In genomic region chr2:70685771-70686171, GRCh38 we compare ENCODE assay signal across 1 cellular context.
TF ChIP-seq lines count a peak whose summit lies in the region.

No MANE protein-coding gene starts in this region.

TF ChIP-seq in K562, 482 proteins besides CTCF, POLR2A, EP300 and RAD21 (continued from another document):
- no peak for TF ChIP-seq SFPQ (IDR thresholded peaks at IDR 0.05; ENCODE audit: low read depth, low read length)
- no peak for TF ChIP-seq HDAC1 (IDR thresholded peaks at IDR 0.05)
- TF ChIP-seq DDX20 (tag; IDR thresholded peaks at IDR 0.05; ENCODE audit: low read depth): no peak
